In genomic region chr14:100727565-100728240, GRCh38 we compare ENCODE assay signal across 1 cellular context.
TF ChIP-seq lines count a peak whose summit lies in the region.

No MANE protein-coding gene starts in this region.

TF ChIP-seq in WTC11, 78 proteins besides CTCF, POLR2A, EP300 and RAD21 (continued from another document):
- TF ChIP-seq, protein P1, sequence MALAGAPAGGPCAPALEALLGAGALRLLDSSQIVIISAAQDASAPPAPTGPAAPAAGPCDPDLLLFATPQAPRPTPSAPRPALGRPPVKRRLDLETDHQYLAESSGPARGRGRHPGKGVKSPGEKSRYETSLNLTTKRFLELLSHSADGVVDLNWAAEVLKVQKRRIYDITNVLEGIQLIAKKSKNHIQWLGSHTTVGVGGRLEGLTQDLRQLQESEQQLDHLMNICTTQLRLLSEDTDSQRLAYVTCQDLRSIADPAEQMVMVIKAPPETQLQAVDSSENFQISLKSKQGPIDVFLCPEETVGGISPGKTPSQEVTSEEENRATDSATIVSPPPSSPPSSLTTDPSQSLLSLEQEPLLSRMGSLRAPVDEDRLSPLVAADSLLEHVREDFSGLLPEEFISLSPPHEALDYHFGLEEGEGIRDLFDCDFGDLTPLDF (CRISPR knock-in tag; IDR thresholded peaks at IDR 0.05) = no peak
- TF ChIP-seq CREB1 (CRISPR knock-in tag; IDR thresholded peaks at IDR 0.05) (no peak), FOXJ3 (CRISPR knock-in tag; IDR thresholded peaks at IDR 0.05; ENCODE audit: borderline replicate concordance) (no peak), IRF2 (CRISPR knock-in tag; IDR thresholded peaks at IDR 0.05; ENCODE audit: borderline replicate concordance, low read depth) (no peak)
- TF ChIP-seq, protein P2, sequence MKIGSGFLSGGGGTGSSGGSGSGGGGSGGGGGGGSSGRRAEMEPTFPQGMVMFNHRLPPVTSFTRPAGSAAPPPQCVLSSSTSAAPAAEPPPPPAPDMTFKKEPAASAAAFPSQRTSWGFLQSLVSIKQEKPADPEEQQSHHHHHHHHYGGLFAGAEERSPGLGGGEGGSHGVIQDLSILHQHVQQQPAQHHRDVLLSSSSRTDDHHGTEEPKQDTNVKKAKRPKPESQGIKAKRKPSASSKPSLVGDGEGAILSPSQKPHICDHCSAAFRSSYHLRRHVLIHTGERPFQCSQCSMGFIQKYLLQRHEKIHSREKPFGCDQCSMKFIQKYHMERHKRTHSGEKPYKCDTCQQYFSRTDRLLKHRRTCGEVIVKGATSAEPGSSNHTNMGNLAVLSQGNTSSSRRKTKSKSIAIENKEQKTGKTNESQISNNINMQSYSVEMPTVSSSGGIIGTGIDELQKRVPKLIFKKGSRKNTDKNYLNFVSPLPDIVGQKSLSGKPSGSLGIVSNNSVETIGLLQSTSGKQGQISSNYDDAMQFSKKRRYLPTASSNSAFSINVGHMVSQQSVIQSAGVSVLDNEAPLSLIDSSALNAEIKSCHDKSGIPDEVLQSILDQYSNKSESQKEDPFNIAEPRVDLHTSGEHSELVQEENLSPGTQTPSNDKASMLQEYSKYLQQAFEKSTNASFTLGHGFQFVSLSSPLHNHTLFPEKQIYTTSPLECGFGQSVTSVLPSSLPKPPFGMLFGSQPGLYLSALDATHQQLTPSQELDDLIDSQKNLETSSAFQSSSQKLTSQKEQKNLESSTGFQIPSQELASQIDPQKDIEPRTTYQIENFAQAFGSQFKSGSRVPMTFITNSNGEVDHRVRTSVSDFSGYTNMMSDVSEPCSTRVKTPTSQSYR (CRISPR knock-in tag; IDR thresholded peaks at IDR 0.05) = no peak
